In the genomic region with DNA sequence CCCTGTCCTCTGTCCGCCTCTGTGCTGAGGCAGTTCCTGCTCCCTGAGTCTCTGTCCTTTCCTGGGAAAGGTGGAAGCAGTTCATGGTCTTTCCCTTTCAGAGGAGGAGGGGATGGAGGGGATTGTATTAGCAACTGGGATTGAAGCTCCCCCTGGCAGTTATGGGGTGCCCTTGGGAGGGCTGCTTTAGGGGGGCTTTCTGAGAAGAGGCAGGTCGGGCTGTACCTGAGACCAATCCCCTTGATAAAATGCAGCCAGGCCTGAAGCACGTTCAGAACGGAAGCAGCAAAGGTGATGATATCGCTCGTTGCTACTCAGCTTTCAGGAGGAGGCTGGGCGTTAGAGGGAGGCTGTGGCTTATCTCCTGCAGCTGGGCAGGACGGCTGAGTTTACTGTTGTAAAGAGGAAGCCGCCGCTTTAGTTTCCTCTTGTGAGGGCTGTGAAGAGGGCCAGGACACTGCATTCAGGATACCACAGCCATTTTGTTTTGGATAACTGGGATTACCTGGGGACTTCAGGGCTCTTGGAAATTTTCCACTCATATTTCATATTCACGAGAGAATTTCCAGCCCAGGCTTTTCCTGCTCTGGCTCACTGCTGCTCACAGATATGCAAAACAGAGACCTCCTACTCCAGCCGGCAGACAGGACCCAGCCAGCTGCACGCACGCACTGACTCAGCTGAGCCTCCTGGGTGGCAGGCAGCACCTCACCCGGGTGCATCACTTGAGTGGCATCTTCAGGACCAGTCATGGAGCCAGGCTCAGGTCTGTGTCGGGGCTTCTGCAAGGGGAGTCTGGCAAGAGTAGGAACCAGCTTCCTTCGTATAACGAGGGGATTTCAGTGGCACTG, we compare ENCODE assay signal across 1 cellular context.
TF ChIP-seq lines count a peak whose summit lies in the region.

No MANE protein-coding gene starts in this region.

TF ChIP-seq in IMR-90, 13 proteins besides CTCF, POLR2A, EP300 and RAD21 (continued from another document):
- TF ChIP-seq NFE2L2 (IDR thresholded peaks at IDR 0.05; ENCODE audit: low read depth, low read length) (peak; percentile 57; the same call in 1 of the 2 replicates), CHD1 (IDR thresholded peaks at IDR 0.05; ENCODE audit: low read depth, low read length) (peak; percentile 61), FOS (IDR thresholded peaks at IDR 0.05; ENCODE audit: low read depth, low read length) (peak; percentile 85), CEBPB (IDR thresholded peaks at IDR 0.05; ENCODE audit: low read depth, low read length) (no peak), MXI1 (IDR thresholded peaks at IDR 0.05; ENCODE audit: borderline replicate concordance, low read depth, low read length) (0 out of 2 replicates have a peak, but pooled peaks have one; percentile 21), RCOR1 (IDR thresholded peaks at IDR 0.05; ENCODE audit: insufficient replicate concordance, low read length) (peak; percentile 25)
- TF ChIP-seq, protein P1, sequence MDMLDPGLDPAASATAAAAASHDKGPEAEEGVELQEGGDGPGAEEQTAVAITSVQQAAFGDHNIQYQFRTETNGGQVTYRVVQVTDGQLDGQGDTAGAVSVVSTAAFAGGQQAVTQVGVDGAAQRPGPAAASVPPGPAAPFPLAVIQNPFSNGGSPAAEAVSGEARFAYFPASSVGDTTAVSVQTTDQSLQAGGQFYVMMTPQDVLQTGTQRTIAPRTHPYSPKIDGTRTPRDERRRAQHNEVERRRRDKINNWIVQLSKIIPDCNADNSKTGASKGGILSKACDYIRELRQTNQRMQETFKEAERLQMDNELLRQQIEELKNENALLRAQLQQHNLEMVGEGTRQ (IDR thresholded peaks at IDR 0.05; ENCODE audit: low read depth, low read length), result no peak
